ENCODE assay signal across 15 cellular contexts in the genomic region with DNA sequence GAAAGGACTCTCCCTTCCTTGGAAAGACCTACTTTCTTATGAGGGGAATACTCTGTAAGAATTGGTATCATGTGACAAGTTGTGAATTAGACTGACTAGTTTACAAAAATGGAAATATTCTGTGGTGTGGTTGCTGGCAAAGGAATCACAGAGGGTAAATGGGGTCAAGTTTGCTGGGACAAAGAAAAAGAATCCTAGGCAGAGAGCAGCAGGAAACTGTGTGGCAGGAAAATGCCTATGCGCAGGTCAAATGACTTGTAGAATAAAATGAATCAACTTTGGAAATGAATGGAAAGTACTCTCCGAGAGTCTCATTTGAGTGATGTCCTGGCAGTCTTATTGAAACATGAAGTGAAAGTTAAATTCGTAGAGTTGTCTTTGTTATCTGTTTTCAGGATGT.
"Had no signal": no experiment of that assay in that cellular context is flagged by ENCODE, and none has a peak within 500 bp of the region (broad histone marks: within the 10 kb centered on the region; RNA-seq: fewer than 3 reads in every experiment).

No MANE protein-coding gene starts in this region.

- H3K27ac ChIP-seq: cardiac muscle cell, colonic mucosa, gastroesophageal sphincter, testis had no signal

- H3K4me1 ChIP-seq: colonic mucosa, testis had no signal

- H3K9me3 ChIP-seq: colonic mucosa, gastroesophageal sphincter, testis had no signal

- H3K27me3 ChIP-seq: colonic mucosa, gastroesophageal sphincter, testis had no signal

- DNase-seq: activated CD4-positive, alpha-beta T cell treated with anti-CD3 and anti-CD28 coated beads, Interleukin-2, amount 50 U/mL, for 48 hours; activated CD4-positive, CD25-positive, alpha-beta regulatory T cell treated with anti-CD3 and anti-CD28 coated beads, Interleukin-2, amount 50 U/mL, for 72 hours; activated gamma-delta T cell; activated T-cell treated with anti-CD3 and anti-CD28 coated beads, Interleukin-2, amount 50 U/mL, for 4 hours; amygdala; colonic mucosa; left cardiac atrium; naive thymus-derived CD8-positive, alpha-beta T cell; nucleus accumbens; stimulated activated CD4-positive, alpha-beta T cell treated with anti-CD3 and anti-CD28 coated beads, Interleukin-12 subunit alpha, Interleukin-12 subunit beta, amount 100 ng/mL, for 4 hours; stimulated activated naive CD4-positive, alpha-beta T cell; SW 1271; testis had no signal

- H3K4me3 ChIP-seq: cardiac muscle cell, colonic mucosa, gastroesophageal sphincter, testis had no signal

- H3K36me3 ChIP-seq: cardiac muscle cell, colonic mucosa, gastroesophageal sphincter had no signal
